8 cellular contexts compared by ENCODE assay signal in genomic region chr1:1918901-1919303, GRCh38. TPM values are rescaled to one million over a fixed set of nuclear protein-coding genes. Genes with fewer than 3 reads are reported as not detected.
DNase-seq lines count a peak whose midpoint lies in the region; ATAC-seq and TF ChIP-seq lines count a peak whose summit lies in the region.

TSS of gene TMEM52 (minus strand) at chr1:1919279. CDS start at chr1:1919265, 14 bp downstream.

- H3K4me1 Mint-ChIP-seq in CD4-positive, alpha-beta T cell (ENCODE audit: low read depth) = peaks cover 4% of the 10 kb centered on the region
- H3K4me1 Mint-ChIP-seq in effector memory CD8-positive, alpha-beta T cell (ENCODE audit: low read depth in 2 of 2) = peaks cover 4 to 6% of the 10 kb centered on the region in 2 donors

- H3K27ac ChIP-seq in CD4-positive, alpha-beta T cell (ENCODE audit: low read depth, low read length) = peak within 1 kb of the TSS; percentile 41
- H3K27ac ChIP-seq in MM.1S (ENCODE audit: low read length) = peak within 1 kb of the TSS; percentile 37; the same call in 1 of the 2 replicates
- H3K27ac ChIP-seq in parathyroid adenoma = no peak within 1 kb of the TSS

- H3K79me2 ChIP-seq in MM.1S (ENCODE audit: low read length) (no peaks in the 10 kb centered on the region), parathyroid adenoma (no peaks in the 10 kb centered on the region)

- no peak for TF ChIP-seq CTCF in CD4-positive, alpha-beta T cell (IDR thresholded peaks at IDR 0.05)
- 0 out of 2 replicates have a peak, but pooled peaks have one; percentile 14 for TF ChIP-seq CTCF in MM.1S (IDR thresholded peaks at IDR 0.05; ENCODE audit: low read length)
- no peak for TF ChIP-seq CTCF in parathyroid adenoma (IDR thresholded peaks at IDR 0.05)

- H3K4me3 ChIP-seq in MM.1S (ENCODE audit: low read length) = peak within 1 kb of the TSS; percentile 69
- H3K4me3 ChIP-seq in parathyroid adenoma (ENCODE audit: low read depth, low read length) = peak within 1 kb of the TSS; percentile 50

- H3K27ac Mint-ChIP-seq in CD4-positive, alpha-beta T cell = peak within 1 kb of the TSS; percentile 81
- peak within 1 kb of the TSS; percentile 32 to 52 for H3K27ac Mint-ChIP-seq in effector memory CD8-positive, alpha-beta T cell

- H3K4me3 Mint-ChIP-seq in CD4-positive, alpha-beta T cell = peak within 1 kb of the TSS; percentile 72
- H3K4me3 Mint-ChIP-seq in effector memory CD8-positive, alpha-beta T cell = peak within 1 kb of the TSS; percentile 60 to 67

- H3K36me3 ChIP-seq in MM.1S (replicated peaks; ENCODE audit: insufficient read depth, low read length) (no peaks in the 10 kb centered on the region), parathyroid adenoma (ENCODE audit: control insufficient read depth, insufficient read depth, low read length) (no peaks in the 10 kb centered on the region)

- H3K9me3 ChIP-seq in CD4-positive, alpha-beta T cell (ENCODE audit: control insufficient read depth, low read length) = no peaks in the 10 kb centered on the region
- H3K9me3 ChIP-seq in MM.1S (replicated peaks; ENCODE audit: insufficient read depth, low read length) (no peaks in the 10 kb centered on the region), parathyroid adenoma (ENCODE audit: control insufficient read depth, low read length) (no peaks in the 10 kb centered on the region)

- no peaks in the 10 kb centered on the region for H4K20me1 ChIP-seq in MM.1S (ENCODE audit: insufficient read depth, low read length)

- POLR2A ChIA-PET in CD4-positive, alpha-beta T cell (lab: Charles Lee) = interaction anchor here (0.8 to 1.7 kb wide), 2 partner anchors 10 kb away, joined by 5 to 6 read pairs; no protein-coding TSS in a partner anchor

- H2AFZ ChIP-seq in MM.1S (ENCODE audit: low read length) (peak within 1 kb of the TSS; percentile 92), parathyroid adenoma (peak within 1 kb of the TSS; percentile 75)

- H3K27me3 Mint-ChIP-seq in CD4-positive, alpha-beta T cell = no peaks in the 10 kb centered on the region
- peaks cover 3 to 4% of the 10 kb centered on the region in 2 donors for H3K27me3 Mint-ChIP-seq in effector memory CD8-positive, alpha-beta T cell

- no peaks in the 10 kb centered on the region for H3K36me3 Mint-ChIP-seq in CD4-positive, alpha-beta T cell (ENCODE audit: low read depth)
- peaks cover 9% of the 10 kb centered on the region for H3K36me3 Mint-ChIP-seq in effector memory CD8-positive, alpha-beta T cell (ENCODE audit: insufficient read depth)

- no peaks in the 10 kb centered on the region for H3K27me3 ChIP-seq in CD4-positive, alpha-beta T cell (ENCODE audit: control insufficient read depth, insufficient read depth, low read length)
- H3K27me3 ChIP-seq in MM.1S (replicated peaks; ENCODE audit: insufficient read depth, low read length) = peaks cover 30% of the 10 kb centered on the region
- H3K27me3 ChIP-seq in parathyroid adenoma (ENCODE audit: control insufficient read depth, insufficient read depth, low read length) = no peaks in the 10 kb centered on the region

- H3F3A ChIP-seq in MM.1S (ENCODE audit: insufficient read depth, low read length) = no peaks in the 10 kb centered on the region

- peak; percentile 6 for ATAC-seq in CD4-positive, alpha-beta T cell (ENCODE audit: poor library complexity)
- ATAC-seq in GM21526 (IDR thresholded peaks at IDR 0.05; ENCODE audit: low FRiP score, unreplicated experiment) = peak; percentile 21
- no peak for ATAC-seq in effector memory CD8-positive, alpha-beta T cell (replicated peaks)

- H3K4me2 ChIP-seq in MM.1S (ENCODE audit: low read depth, low read length) (peak within 1 kb of the TSS; percentile 98), parathyroid adenoma (ENCODE audit: low read length) (peak within 1 kb of the TSS; percentile 70)

- H3K4me1 ChIP-seq in MM.1S (ENCODE audit: low read length) = peaks cover 10% of the 10 kb centered on the region
- no peaks in the 10 kb centered on the region for H3K4me1 ChIP-seq in parathyroid adenoma

- H3K9me2 ChIP-seq in MM.1S (replicated peaks; ENCODE audit: insufficient read depth, low read length) = no peaks in the 10 kb centered on the region

- intact Hi-C loops in CD4-positive, alpha-beta T cell (cut with DNase I, micrococcal nuclease) = loop anchor here (1.0 to 5.0 kb wide), 2 partner anchors 10 to 213 kb away; no protein-coding TSS in a partner anchor

- no peaks in the 10 kb centered on the region for H3K9me3 Mint-ChIP-seq in CD4-positive, alpha-beta T cell
- H3K9me3 Mint-ChIP-seq in effector memory CD8-positive, alpha-beta T cell = no peaks in the 10 kb centered on the region

- H3K9ac ChIP-seq in MM.1S (ENCODE audit: low read length) (peak within 1 kb of the TSS; percentile 54; the same call in 1 of the 2 replicates), parathyroid adenoma (no peak within 1 kb of the TSS)

- CTCF ChIA-PET in CD4-positive, alpha-beta T cell (lab: Charles Lee) = interaction anchor here (3.1 kb wide), 1 partner anchor 10 kb away, joined by 13 read pairs; no protein-coding TSS in a partner anchor

- no peak for DNase-seq in CD4-positive, alpha-beta T cell
- DNase-seq in MM.1S (no peak), CD1c-positive myeloid dendritic cell (ENCODE audit: extremely low spot score) (no peak), UCSD-AML1 (lab: John Stamatoyannopoulos, UW; ENCODE audit: unreplicated experiment) (no peak), AG08395 (ENCODE audit: low spot score) (no peak)
- no peak for DNase-seq in effector memory CD8-positive, alpha-beta T cell

RNA-seq across cellular contexts. Expression of gene TMEM52, which starts in this region (rescaled TPM):
- 1 to 10 TPM in 1 of 2 experiments, under 1 TPM in 1; 0.49 to 1.9 TPM for total RNA-seq in CD4-positive, alpha-beta T cell
